Comparison of ENCODE assay signal across 1 cellular context in the genomic region with DNA sequence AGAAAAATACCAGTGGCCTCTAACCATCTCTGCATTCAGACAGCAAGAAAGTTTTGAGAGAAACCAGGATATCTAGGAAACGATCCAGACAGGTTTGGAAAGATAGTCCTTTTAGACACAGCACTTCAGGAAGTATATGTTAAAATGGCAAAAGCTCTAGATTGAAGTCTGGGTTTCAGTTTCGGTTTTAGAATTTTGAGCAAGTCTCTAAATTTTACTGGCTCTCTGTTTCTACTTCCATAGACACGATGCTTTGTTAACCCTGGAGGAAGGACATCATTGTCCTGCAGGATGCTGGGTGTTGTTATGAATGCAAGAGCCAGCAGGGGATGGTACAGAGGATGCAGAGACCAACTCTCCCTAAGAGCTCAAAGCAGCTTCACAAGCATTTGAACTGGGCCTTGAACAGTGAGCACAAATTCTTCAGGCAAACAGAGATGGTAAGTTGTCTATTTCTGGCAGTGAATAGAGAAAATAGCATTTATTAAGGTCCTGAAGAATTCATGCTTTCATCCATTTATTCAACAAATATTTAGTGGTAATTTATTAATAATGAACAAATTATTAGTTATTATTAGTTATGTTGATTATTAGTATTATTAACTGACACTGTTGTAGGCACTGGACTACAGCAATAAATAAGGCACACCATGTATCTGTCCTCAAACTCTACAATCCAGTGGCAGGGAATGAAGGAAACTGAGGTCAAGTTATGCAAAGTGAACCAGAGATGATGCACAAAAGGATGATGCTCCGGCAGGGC.
TF ChIP-seq lines count a peak whose summit lies in the region.

No MANE protein-coding gene starts in this region.

TF ChIP-seq in H1, 55 proteins besides CTCF, POLR2A, EP300 and RAD21:
- TF ChIP-seq TCF12 (IDR thresholded peaks at IDR 0.05; ENCODE audit: low read depth, low read length): no peak
- no peak for TF ChIP-seq NANOG (IDR thresholded peaks at IDR 0.05; ENCODE audit: insufficient read depth, low read depth, low read length, poor library complexity, severe bottlenecking)
- TF ChIP-seq CHD1 (IDR thresholded peaks at IDR 0.05; ENCODE audit: low read depth, low read length): no peak
- no peak for TF ChIP-seq RNF2 (IDR thresholded peaks at IDR 0.05; ENCODE audit: borderline replicate concordance, low read depth, low read length, missing control alignments, poor library complexity, severe bottlenecking)
- TF ChIP-seq KDM4A (IDR thresholded peaks at IDR 0.05; ENCODE audit: low read depth, low read length, severe bottlenecking): no peak
- TF ChIP-seq, protein P1, sequence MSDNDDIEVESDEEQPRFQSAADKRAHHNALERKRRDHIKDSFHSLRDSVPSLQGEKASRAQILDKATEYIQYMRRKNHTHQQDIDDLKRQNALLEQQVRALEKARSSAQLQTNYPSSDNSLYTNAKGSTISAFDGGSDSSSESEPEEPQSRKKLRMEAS (IDR thresholded peaks at IDR 0.05): no peak
- TF ChIP-seq KDM1A (IDR thresholded peaks at IDR 0.05; ENCODE audit: borderline replicate concordance, low read length): no peak
- TF ChIP-seq RBBP5 (IDR thresholded peaks at IDR 0.05; ENCODE audit: borderline replicate concordance, low read depth, low read length): no peak
- TF ChIP-seq MAFK (IDR thresholded peaks at IDR 0.05; ENCODE audit: low read depth, low read length): no peak
- TF ChIP-seq, protein P2, sequence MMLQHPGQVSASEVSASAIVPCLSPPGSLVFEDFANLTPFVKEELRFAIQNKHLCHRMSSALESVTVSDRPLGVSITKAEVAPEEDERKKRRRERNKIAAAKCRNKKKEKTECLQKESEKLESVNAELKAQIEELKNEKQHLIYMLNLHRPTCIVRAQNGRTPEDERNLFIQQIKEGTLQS (IDR thresholded peaks at IDR 0.05; ENCODE audit: insufficient read depth, low read depth, low read length): no peak
- no peak for TF ChIP-seq JUND (IDR thresholded peaks at IDR 0.05; ENCODE audit: low read length)
- no peak for TF ChIP-seq NRF1 (IDR thresholded peaks at IDR 0.05; ENCODE audit: low read depth, low read length)
- no peak for TF ChIP-seq SRF (IDR thresholded peaks at IDR 0.05; ENCODE audit: low read depth, low read length)
- TF ChIP-seq TAF7 (optimal IDR thresholded peaks at IDR 0.05; ENCODE audit: borderline replicate concordance, low read depth, low read length): no peak
- TF ChIP-seq SAP30 (IDR thresholded peaks at IDR 0.05; ENCODE audit: insufficient read depth, insufficient replicate concordance, low read length): no peak
- no peak for TF ChIP-seq ZNF274 (IDR thresholded peaks at IDR 0.05; ENCODE audit: borderline replicate concordance, extremely low read depth, low read length)
- TF ChIP-seq, protein P3, sequence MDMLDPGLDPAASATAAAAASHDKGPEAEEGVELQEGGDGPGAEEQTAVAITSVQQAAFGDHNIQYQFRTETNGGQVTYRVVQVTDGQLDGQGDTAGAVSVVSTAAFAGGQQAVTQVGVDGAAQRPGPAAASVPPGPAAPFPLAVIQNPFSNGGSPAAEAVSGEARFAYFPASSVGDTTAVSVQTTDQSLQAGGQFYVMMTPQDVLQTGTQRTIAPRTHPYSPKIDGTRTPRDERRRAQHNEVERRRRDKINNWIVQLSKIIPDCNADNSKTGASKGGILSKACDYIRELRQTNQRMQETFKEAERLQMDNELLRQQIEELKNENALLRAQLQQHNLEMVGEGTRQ (IDR thresholded peaks at IDR 0.05; ENCODE audit: low read length): no peak
- TF ChIP-seq POU5F1 (IDR thresholded peaks at IDR 0.05; ENCODE audit: low read depth, low read length): no peak
- TF ChIP-seq BCL11A (IDR thresholded peaks at IDR 0.05; ENCODE audit: low read depth in 2 of 2, low read length in 2 of 2): no peak
